In genomic region chr3:177182352-177182751, GRCh38 we compare ENCODE assay signal across 20 cellular contexts. TPM values are rescaled to one million over a fixed set of nuclear protein-coding genes. Genes with fewer than 3 reads are reported as not detected.
DNase-seq lines count a peak whose midpoint lies in the region; ATAC-seq and TF ChIP-seq lines count a peak whose summit lies in the region.
"Had no signal": no experiment of that assay in that cellular context is flagged by ENCODE, and none has a peak within 500 bp of the region (broad histone marks: within the 10 kb centered on the region; RNA-seq: fewer than 3 reads in every experiment).

No MANE protein-coding gene starts in this region.

- H3K4me3 ChIP-seq in CD4-positive, alpha-beta memory T cell (ENCODE audit: low read length in 2 of 2): no peak overlapping the region
- H3K4me3 ChIP-seq in PC-9: no peak overlapping the region
- no peak overlapping the region for H3K4me3 ChIP-seq in epithelial cell of esophagus (ENCODE audit: low read length)
- H3K4me3 ChIP-seq in psoas muscle: no peak overlapping the region
- H3K4me3 ChIP-seq in dorsolateral prefrontal cortex: no peak overlapping the region
- H3K4me3 ChIP-seq: lower lobe of right lung, neural progenitor cell had no signal

- H3K27ac Mint-ChIP-seq in CD4-positive, alpha-beta memory T cell: peak overlapping the region in 6 of 7 donors; percentile 5 to 44 (median 36)
- H3K27ac Mint-ChIP-seq: activated CD4-positive, alpha-beta memory T cell treated with anti-CD3 and anti-CD28 coated beads, Interleukin-2, amount 10 ng/mL, durations not matched to agents 7 days and 5 days; neural progenitor cell; type B pancreatic cell had no signal

- CTCF ChIA-PET in CD4-positive, alpha-beta memory T cell (lab: Charles Lee; ENCODE audit: partially characterized antibody): no interaction called here
- CTCF ChIA-PET in PC-9 (lab: Charles Lee): no interaction called here

- no peak overlapping the region for H2AFZ ChIP-seq in PC-9
- H2AFZ ChIP-seq: neural progenitor cell had no signal

- POLR2A ChIA-PET in CD4-positive, alpha-beta memory T cell (lab: Charles Lee; ENCODE audit: partially characterized antibody): no interaction called here
- POLR2A ChIA-PET in PC-9 (lab: Charles Lee; ENCODE audit: unreplicated experiment): no interaction called here

- H3K4me2 ChIP-seq in PC-9: no peak overlapping the region
- H3K4me2 ChIP-seq: neural progenitor cell had no signal

- TF ChIP-seq CTCF in PC-9 (conservative IDR thresholded peaks at IDR 0.05) (no peak), epithelial cell of esophagus (IDR thresholded peaks at IDR 0.05; ENCODE audit: insufficient read depth, low read depth, low read length, missing control alignments) (no peak), psoas muscle (IDR thresholded peaks at IDR 0.05) (no peak), dorsolateral prefrontal cortex (IDR thresholded peaks at IDR 0.05 in 54 of 56, conservative IDR thresholded peaks at IDR 0.05 in 2 of 56; ENCODE audit: low read depth in 1 of 56, partially characterized antibody in 56 of 56) (no peak)

- peaks cover 25% of the 10 kb centered on the region; the same call in 1 of the 2 replicates for H3F3A ChIP-seq in PC-9 (ENCODE audit: insufficient read depth, low read depth)

- no peaks in the 10 kb centered on the region for H3K27me3 Mint-ChIP-seq in CD4-positive, alpha-beta memory T cell
- H3K27me3 Mint-ChIP-seq: activated CD4-positive, alpha-beta memory T cell treated with anti-CD3 and anti-CD28 coated beads, Interleukin-2, amount 10 ng/mL, durations not matched to agents 7 days and 5 days; type B pancreatic cell had no signal

- 63 to 79% (median 63%) methylated on average over 1 of the region's 1 CpG for WGBS in psoas muscle, 3 donors

- H4K20me1 ChIP-seq in PC-9 (ENCODE audit: insufficient read depth): peaks cover 94% of the 10 kb centered on the region

- no peak overlapping the region for H3K27ac ChIP-seq in CD4-positive, alpha-beta memory T cell (ENCODE audit: low read depth, low read length)
- peak overlapping the region; percentile 9; the same call in 1 of the 2 replicates for H3K27ac ChIP-seq in PC-9
- no peak overlapping the region for H3K27ac ChIP-seq in psoas muscle
- H3K27ac ChIP-seq in dorsolateral prefrontal cortex: peak overlapping the region in 1 of 59 donors; percentile 0
- H3K27ac ChIP-seq: lower lobe of right lung, neural progenitor cell had no signal

- DNase-seq in CD4-positive, alpha-beta memory T cell: no peak
- DNase-seq in PC-9: no peak
- DNase-seq in epithelial cell of esophagus (ENCODE audit: low read depth): peak; percentile 32
- no peak for DNase-seq in psoas muscle
- DNase-seq in islet precursor cell: no peak
- DNase-seq in Ammon's horn (ENCODE audit: low spot score): no peak
- DNase-seq in dorsolateral prefrontal cortex: no peak
- DNase-seq: activated CD4-positive, alpha-beta memory T cell treated with anti-CD3 and anti-CD28 coated beads, Interleukin-2, amount 10 ng/mL, durations not matched to agents 7 days and 5 days; activated T-cell treated with anti-CD3 and anti-CD28 coated beads for 4 hours; amniotic stem cell; HCEC 1CT; kidney glomerular epithelial cell; lower lobe of right lung; NCI-H1105 treated with DMSO at 0.1 percent for 48 hours; NCI-H2029 treated with DMSO at 0.1 percent for 48 hours; NCI-H2227 treated with DMSO at 0.1 percent for 48 hours; T1000 had no signal

- ATAC-seq in psoas muscle: peak in 3 of 4 donors; percentile 17 to 38 (median 27)
- no peak for ATAC-seq in HG02981 (IDR thresholded peaks at IDR 0.05; ENCODE audit: unreplicated experiment)
- ATAC-seq: lower lobe of right lung had no signal

- H3K36me3 Mint-ChIP-seq in CD4-positive, alpha-beta memory T cell: peaks cover 8 to 16% of the 10 kb centered on the region in 2 donors

- H3K27me3 ChIP-seq in CD4-positive, alpha-beta memory T cell (ENCODE audit: insufficient read depth, low read length): no peaks in the 10 kb centered on the region
- no peaks in the 10 kb centered on the region for H3K27me3 ChIP-seq in PC-9 (ENCODE audit: insufficient read depth, low read depth)
- no peaks in the 10 kb centered on the region for H3K27me3 ChIP-seq in psoas muscle (ENCODE audit: insufficient read depth in 3 of 3, low read length in 2 of 3)
- H3K27me3 ChIP-seq in dorsolateral prefrontal cortex: no peaks in the 10 kb centered on the region
- H3K27me3 ChIP-seq: neural progenitor cell had no signal

- no peaks in the 10 kb centered on the region for H3K9me2 ChIP-seq in PC-9 (ENCODE audit: insufficient read depth)

- peaks cover 51 to 91% (median 72%) of the 10 kb centered on the region in 4 donors for H3K4me1 Mint-ChIP-seq in CD4-positive, alpha-beta memory T cell
- H3K4me1 Mint-ChIP-seq: neural progenitor cell had no signal

- peaks cover 86% of the 10 kb centered on the region for H3K4me1 ChIP-seq in CD4-positive, alpha-beta memory T cell (ENCODE audit: insufficient read depth, low read length)
- H3K4me1 ChIP-seq in PC-9 (replicated peaks; ENCODE audit: insufficient read depth) (peaks cover 11% of the 10 kb centered on the region; the same call in 1 of the 2 replicates), psoas muscle (peaks cover 59% of the 10 kb centered on the region)
- H3K4me1 ChIP-seq: neural progenitor cell had no signal

- peaks cover 0 to 2% (median 0%) of the 10 kb centered on the region in 8 donors for H3K9me3 Mint-ChIP-seq in CD4-positive, alpha-beta memory T cell
- H3K9me3 Mint-ChIP-seq: activated CD4-positive, alpha-beta memory T cell treated with anti-CD3 and anti-CD28 coated beads, Interleukin-2, amount 10 ng/mL, durations not matched to agents 7 days and 5 days had no signal

- H3K4me3 Mint-ChIP-seq in CD4-positive, alpha-beta memory T cell: peak overlapping the region in 3 of 8 donors; percentile 3 to 52 (median 4)
- H3K4me3 Mint-ChIP-seq: activated CD4-positive, alpha-beta memory T cell treated with anti-CD3 and anti-CD28 coated beads, Interleukin-2, amount 10 ng/mL, durations not matched to agents 7 days and 5 days; neural progenitor cell; type B pancreatic cell had no signal

- no TSS peak for BruUV-seq in PC-9 (replicated peaks; lab: Mats Ljungman, UMichigan)

- no peaks in the 10 kb centered on the region for H3K9me3 ChIP-seq in CD4-positive, alpha-beta memory T cell (ENCODE audit: control insufficient read depth in 1 of 2, low read length in 2 of 2)
- H3K9me3 ChIP-seq in PC-9 (ENCODE audit: insufficient read depth, low read depth) (no peaks in the 10 kb centered on the region), psoas muscle (no peaks in the 10 kb centered on the region)
- H3K9me3 ChIP-seq: lower lobe of right lung had no signal

- intact Hi-C loops in CD4-positive, alpha-beta memory T cell (cut with micrococcal nuclease): no loop called here
- intact Hi-C loops in PC-9 (cut with micrococcal nuclease; ENCODE audit: unreplicated experiment) (no loop called here), psoas muscle (cut with DNase I) (loop anchor here in 1 of 2 donors (10.0 kb wide), 1 partner anchor 58 kb away; no protein-coding TSS in a partner anchor), dorsolateral prefrontal cortex (cut with DNase I) (loop anchor here in 1 of 2 donors (10.0 kb wide), 1 partner anchor 58 kb away; no protein-coding TSS in a partner anchor)

- no peaks in the 10 kb centered on the region for H3K36me3 ChIP-seq in CD4-positive, alpha-beta memory T cell (ENCODE audit: insufficient read depth, low read length)
- H3K36me3 ChIP-seq in PC-9 (ENCODE audit: low read depth) (peaks cover 26% of the 10 kb centered on the region), psoas muscle (ENCODE audit: insufficient read depth in 1 of 2, low read depth in 1 of 2) (no peaks in the 10 kb centered on the region)
- H3K36me3 ChIP-seq: lower lobe of right lung, neural progenitor cell had no signal

- peaks cover 100% of the 10 kb centered on the region for H3K79me2 ChIP-seq in PC-9 (ENCODE audit: low read depth)

RNA-seq across cellular contexts. Expression of gene TBL1XR1, which starts 14.9 kb away (rescaled TPM):
- 100 to 1,000 TPM; 159 to 172 TPM for total RNA-seq in CD4-positive, alpha-beta memory T cell
- polyA plus RNA-seq in CD4-positive, alpha-beta memory T cell: 10 to 100 TPM; 20.1 to 42.1 TPM
- total RNA-seq in PC-9 (2021) (232 and 243 TPM in 2 replicates), psoas muscle (10 to 100 TPM; 58.6 to 97.4 (median 69.4) TPM), dorsolateral prefrontal cortex (100 to 1,000 TPM; 104 to 240 (median 165) TPM)
- polyA plus RNA-seq in psoas muscle: 10 to 100 TPM in 2 of 3 donors, 1 to 10 TPM in 1; 7.3 to 15.7 (median 11.5) TPM
